Comparison of ENCODE assay signal across 16 cellular contexts in genomic region chr2:232366461-232366860, GRCh38. TPM values are rescaled to one million over a fixed set of nuclear protein-coding genes. Genes with fewer than 3 reads are reported as not detected.
"Had no signal": no experiment of that assay in that cellular context is flagged by ENCODE, and none has a peak within 500 bp of the region (broad histone marks: within the 10 kb centered on the region; RNA-seq: fewer than 3 reads in every experiment).

No MANE protein-coding gene starts in this region.

RNA-seq across cellular contexts. Expression of gene ALPP, which starts 12.1 kb away (rescaled TPM):
- total RNA-seq: kidney; left ventricle myocardium inferior; lower leg skin; lung microvascular endothelial cell; mucosa of gallbladder; naive thymus-derived CD8-positive, alpha-beta T cell; neural crest cell; osteoblast; pancreas; right cardiac atrium; skeletal muscle tissue; stomach; thyroid gland; transverse colon had no signal
- polyA plus RNA-seq: immature natural killer cell; naive thymus-derived CD8-positive, alpha-beta T cell; pancreas; right cardiac atrium; smooth muscle cell; stomach had no signal

RNA-seq across cellular contexts. Expression of gene ALPG, which starts 40.2 kb away (rescaled TPM):
- total RNA-seq: kidney; left ventricle myocardium inferior; lower leg skin; lung microvascular endothelial cell; mucosa of gallbladder; naive thymus-derived CD8-positive, alpha-beta T cell; neural crest cell; osteoblast; pancreas; right cardiac atrium; skeletal muscle tissue; smooth muscle cell; stomach; thyroid gland; transverse colon had no signal
- polyA plus RNA-seq: immature natural killer cell; naive thymus-derived CD8-positive, alpha-beta T cell; pancreas; right cardiac atrium; smooth muscle cell; stomach had no signal
